Comparison of ENCODE assay signal across 18 cellular contexts in the genomic region with DNA sequence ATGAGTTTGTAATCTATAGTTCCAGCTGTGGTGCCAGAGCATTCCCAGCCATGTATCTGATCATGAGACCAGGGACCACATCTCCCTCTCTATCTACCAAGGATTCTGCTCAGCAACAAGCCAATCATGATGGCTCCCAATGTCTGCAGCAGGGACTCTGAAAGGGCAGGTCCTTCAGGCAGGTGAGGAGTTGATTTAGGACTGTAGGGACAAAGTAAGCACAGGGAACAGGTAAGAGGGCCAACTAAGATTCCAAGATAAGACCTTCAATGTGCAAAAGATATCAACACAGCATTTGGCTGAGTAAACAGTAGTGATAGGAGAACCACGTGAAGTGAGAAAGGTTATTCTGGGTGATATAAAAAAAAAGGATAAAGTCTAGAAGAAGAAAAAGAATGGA.
"Had no signal": no experiment of that assay in that cellular context is flagged by ENCODE, and none has a peak within 500 bp of the region (broad histone marks: within the 10 kb centered on the region; RNA-seq: fewer than 3 reads in every experiment).

No MANE protein-coding gene starts in this region.

- H3K4me3 Mint-ChIP-seq: activated CD4-positive, alpha-beta T cell treated with anti-CD3 and anti-CD28 coated beads, Interleukin-2, amount 10 ng/mL, durations not matched to agents 7 days and 5 days; naive B cell; T-helper 2 cell treated with Interferon-gamma antibody and Interleukin-4, amounts not matched to agents 5 μg/mL and 100 μg/mL, for 36 hours had no signal

- H3K27me3 Mint-ChIP-seq: activated CD4-positive, alpha-beta T cell treated with anti-CD3 and anti-CD28 coated beads, Interleukin-2, amount 10 ng/mL, durations not matched to agents 7 days and 5 days; naive B cell had no signal

- DNase-seq: activated CD4-positive, alpha-beta T cell treated with anti-CD3 and anti-CD28 coated beads, Interleukin-2, amount 10 ng/mL, durations not matched to agents 7 days and 5 days; activated CD4-positive, CD25-positive, alpha-beta regulatory T cell; activated naive CD4-positive, alpha-beta T cell treated with anti-CD3 and anti-CD28 coated beads, Interleukin-2, amount 50 U/mL, for 16 hours; activated T-cell treated with anti-CD3 and anti-CD28 coated beads for 4 hours; anterior cingulate cortex; cerebellar nuclear complex; gastrocnemius medialis; heart left ventricle; naive B cell; posterior cingulate gyrus; stimulated activated CD4-positive, alpha-beta T cell treated with anti-CD3 and anti-CD28 coated beads, Interleukin-15, amount 100 ng/mL, for 24 hours; stimulated activated CD4-positive, alpha-beta T cell treated with anti-CD3 and anti-CD28 coated beads, Interleukin-4, amount 100 ng/mL, for 1 hour; stimulated activated naive CD4-positive, alpha-beta T cell treated with Interleukin-2 at 50 U/mL for 16 hours; substantia nigra had no signal

- H3K9me3 ChIP-seq: breast epithelium, gastrocnemius medialis, heart left ventricle, tibial nerve had no signal

- H3K4me3 ChIP-seq: breast epithelium, gastrocnemius medialis, heart left ventricle, tibial nerve had no signal

- ATAC-seq: gastrocnemius medialis, heart left ventricle had no signal

- H3K27me3 ChIP-seq: breast epithelium, gastrocnemius medialis, heart left ventricle, tibial nerve had no signal

- H3K27ac ChIP-seq: breast epithelium, gastrocnemius medialis, heart left ventricle, tibial nerve had no signal

- H3K36me3 ChIP-seq: breast epithelium had no signal

- H3K4me1 ChIP-seq: breast epithelium had no signal

- H3K9me3 Mint-ChIP-seq: activated CD4-positive, alpha-beta T cell treated with anti-CD3 and anti-CD28 coated beads, Interleukin-2, amount 10 ng/mL, durations not matched to agents 7 days and 5 days; naive B cell; T-helper 2 cell treated with Interferon-gamma antibody and Interleukin-4, amounts not matched to agents 5 μg/mL and 100 μg/mL, for 36 hours had no signal

- H3K27ac Mint-ChIP-seq: activated CD4-positive, alpha-beta T cell treated with anti-CD3 and anti-CD28 coated beads, Interleukin-2, amount 10 ng/mL, durations not matched to agents 7 days and 5 days; T-helper 2 cell treated with Interferon-gamma antibody and Interleukin-4, amounts not matched to agents 5 μg/mL and 100 μg/mL, for 36 hours had no signal

- FAIRE-seq: islet of Langerhans had no signal
